Comparison of ENCODE assay signal across 16 cellular contexts in genomic region chr1:20739225-20739624, GRCh38. TPM values are rescaled to one million over a fixed set of nuclear protein-coding genes. Genes with fewer than 3 reads are reported as not detected.
DNase-seq lines count a peak whose midpoint lies in the region; ATAC-seq and TF ChIP-seq lines count a peak whose summit lies in the region.
"Had no signal": no experiment of that assay in that cellular context is flagged by ENCODE, and none has a peak within 500 bp of the region (broad histone marks: within the 10 kb centered on the region; RNA-seq: fewer than 3 reads in every experiment).

No MANE protein-coding gene starts in this region.

- peaks cover 5% of the 10 kb centered on the region for H3K79me2 ChIP-seq in osteoblast (ENCODE audit: insufficient read depth, low read length)

- POLR2A ChIA-PET in CD8-positive, alpha-beta T cell (lab: Charles Lee) = no interaction called here

- peak overlapping the region; percentile 35 for H3K27ac Mint-ChIP-seq in CD8-positive, alpha-beta T cell

- H3K4me1 Mint-ChIP-seq in CD8-positive, alpha-beta T cell (ENCODE audit: low read depth) = no peaks in the 10 kb centered on the region
- H3K4me1 Mint-ChIP-seq: naive B cell had no signal

- ATAC-seq in CD8-positive, alpha-beta T cell = no peak
- ATAC-seq in activated CD4-positive, CD25-positive, alpha-beta regulatory T cell treated with anti-CD3 and anti-CD28 coated beads, Interleukin-2, amount 50 U/mL, for 24 hours = no peak
- no peak for ATAC-seq in HG03196 (IDR thresholded peaks at IDR 0.05; ENCODE audit: unreplicated experiment)
- ATAC-seq: Panc1, right cardiac atrium had no signal

- H3K27me3 ChIP-seq in CD8-positive, alpha-beta T cell (ENCODE audit: insufficient read depth, low read length) = no peaks in the 10 kb centered on the region
- no peaks in the 10 kb centered on the region for H3K27me3 ChIP-seq in osteoblast (ENCODE audit: insufficient read depth, low read length)

- no peaks in the 10 kb centered on the region for H3K4me1 ChIP-seq in CD8-positive, alpha-beta T cell (ENCODE audit: insufficient read depth, low read length)
- peaks cover 22% of the 10 kb centered on the region for H3K4me1 ChIP-seq in osteoblast (ENCODE audit: insufficient read depth, low read length)

- H3K27me3 Mint-ChIP-seq in CD8-positive, alpha-beta T cell (ENCODE audit: low read depth) = no peaks in the 10 kb centered on the region
- H3K27me3 Mint-ChIP-seq: naive B cell had no signal

- H3K4me3 ChIP-seq in CD8-positive, alpha-beta T cell (ENCODE audit: low read depth, low read length) = no peak overlapping the region
- no peak overlapping the region for H3K4me3 ChIP-seq in osteoblast (ENCODE audit: insufficient read depth, low read length)

- CTCF ChIA-PET in CD8-positive, alpha-beta T cell (lab: Charles Lee) = no interaction called here

- peaks cover 19% of the 10 kb centered on the region for H3K36me3 ChIP-seq in CD8-positive, alpha-beta T cell (ENCODE audit: insufficient read depth, low read length)
- H3K36me3 ChIP-seq in osteoblast (ENCODE audit: insufficient read depth, low read length) = peaks cover 51% of the 10 kb centered on the region

- DNase-seq in CD8-positive, alpha-beta T cell = no peak
- DNase-seq in NCI-H226 = peak; percentile 48
- peak; percentile 48 for DNase-seq in dedifferentiated amniotic fluid mesenchymal stem cell (ENCODE audit: extremely low spot score)
- DNase-seq in osteoblast (ENCODE audit: insufficient read length, low spot score, missing footprints) = peak; percentile 96
- no peak for DNase-seq in iPS-NIHi7 (ENCODE audit: extremely low spot score)
- no peak for DNase-seq in DMS 273 treated with DMSO at 0.1 percent for 48 hours (lab: John Stamatoyannopoulos, UW)
- DNase-seq: cerebellar nuclear complex, islet precursor cell, MM.1S, naive B cell, NCI-H446, right cardiac atrium, T-helper 2 cell had no signal

- H2AFZ ChIP-seq in osteoblast (ENCODE audit: low read length) = no peak overlapping the region

- H4K20me1 ChIP-seq in osteoblast (ENCODE audit: insufficient read depth, low read length) = no peaks in the 10 kb centered on the region

- H3K9me3 Mint-ChIP-seq in CD8-positive, alpha-beta T cell = no peaks in the 10 kb centered on the region
- H3K9me3 Mint-ChIP-seq: naive B cell had no signal

- peaks cover 59% of the 10 kb centered on the region for H3K36me3 Mint-ChIP-seq in CD8-positive, alpha-beta T cell

- no peak overlapping the region for H3K27ac ChIP-seq in CD8-positive, alpha-beta T cell (ENCODE audit: low read depth, low read length)
- H3K27ac ChIP-seq in osteoblast (ENCODE audit: low read depth, low read length) = peak overlapping the region; percentile 92

- no peak for TF ChIP-seq CTCF in CD8-positive, alpha-beta T cell (IDR thresholded peaks at IDR 0.05)
- no peak for TF ChIP-seq CTCF in osteoblast (IDR thresholded peaks at IDR 0.05; ENCODE audit: extremely low read depth, low read depth, low read length)

- no peak overlapping the region for H3K4me3 Mint-ChIP-seq in CD8-positive, alpha-beta T cell
- H3K4me3 Mint-ChIP-seq: naive B cell had no signal

- H3K9me3 ChIP-seq in CD8-positive, alpha-beta T cell (ENCODE audit: low read length) = no peaks in the 10 kb centered on the region
- H3K9me3 ChIP-seq in osteoblast (ENCODE audit: low read depth, low read length) = no peaks in the 10 kb centered on the region

- intact Hi-C loops in CD8-positive, alpha-beta T cell (cut with DNase I, micrococcal nuclease) = no loop called here

- H3K4me2 ChIP-seq in osteoblast (ENCODE audit: insufficient read depth, low read length) = peak overlapping the region; percentile 59

RNA-seq across cellular contexts. Expression of gene SH2D5, which starts 6.7 kb away (rescaled TPM):
- not detected for total RNA-seq in CD8-positive, alpha-beta T cell
- total RNA-seq in osteoblast = 1.4 and 1.8 TPM in 2 replicates

RNA-seq across cellular contexts. Expression of gene KIF17, which starts 21.4 kb away (rescaled TPM):
- total RNA-seq in CD8-positive, alpha-beta T cell = not detected
- 0.29 and 0.36 TPM in 2 replicates for total RNA-seq in osteoblast

RNA-seq across cellular contexts. Expression of gene HP1BP3, which starts 47.9 kb away (rescaled TPM):
- 100 to 1,000 TPM; 171 to 172 TPM for total RNA-seq in CD8-positive, alpha-beta T cell
- 249 and 267 TPM in 2 replicates for total RNA-seq in osteoblast

Comparison
In these comparisons a context has a peak if more than half of its experiments do, and no peak if none do; other contexts are left out.
1. DNase-seq: peak in NCI-H226 (single experiment), dedifferentiated amniotic fluid mesenchymal stem cell (single experiment) and osteoblast (single experiment); none in CD8-positive, alpha-beta T cell (0 of 7), iPS-NIHi7 (single experiment) and DMS 273 treated with DMSO at 0.1 percent for 48 hours (single experiment).